In the genomic region with DNA sequence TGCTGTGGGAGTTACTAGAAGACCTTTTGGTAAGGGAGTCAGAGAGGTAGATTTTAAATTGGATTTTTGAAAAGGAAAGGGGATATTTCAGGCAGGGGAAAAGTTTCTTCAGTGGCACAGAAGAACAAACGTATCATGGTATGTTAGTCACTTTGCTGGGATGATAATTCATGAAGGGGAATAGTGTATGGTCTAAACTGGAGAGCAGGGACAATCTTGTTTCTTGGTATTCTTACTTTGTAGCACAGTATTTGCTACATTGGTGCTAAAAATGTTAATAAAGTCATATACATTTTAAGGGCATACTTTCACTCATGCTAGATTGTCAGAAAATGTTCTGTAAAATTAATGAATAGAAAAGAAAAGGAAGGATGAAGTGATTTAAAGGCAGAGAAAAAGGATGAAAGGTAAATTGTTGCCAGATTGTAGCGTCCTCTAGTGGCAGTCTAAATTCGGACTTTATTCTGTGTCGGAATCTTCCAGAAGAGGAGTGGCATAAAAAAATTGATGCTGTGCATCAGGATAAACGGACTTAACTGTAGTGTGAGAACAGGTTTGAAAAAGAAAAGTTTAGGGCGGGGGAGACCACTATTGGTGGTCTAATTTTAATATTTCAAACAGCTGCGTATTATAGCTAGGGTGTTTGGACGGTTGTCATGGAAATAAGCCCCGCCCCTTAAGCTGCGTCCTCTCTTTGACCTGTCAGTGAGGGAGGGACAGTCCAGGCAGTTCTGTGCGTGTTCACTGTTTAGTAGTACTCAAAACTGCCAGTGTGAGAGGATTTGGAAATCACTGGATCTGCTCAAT, we compare ENCODE assay signal across 1 cellular context.
TF ChIP-seq lines count a peak whose summit lies in the region.

BCO2 (plus strand) TSS at position 724 of the 807 bp plus-strand sequence. CDS start 90 bp downstream, outside the sequence.

TF ChIP-seq in GM23338, 12 proteins besides CTCF, POLR2A, EP300 and RAD21 (continued from another document):
- no peak for TF ChIP-seq REST (IDR thresholded peaks at IDR 0.05; ENCODE audit: unreplicated experiment)
- TF ChIP-seq ZNF114 (CRISPR knock-in tag; IDR thresholded peaks at IDR 0.05) = no peak
